ENCODE assay signal across 12 cellular contexts in genomic region chr10:115969591-115969990, GRCh38.
"Had no signal": no experiment of that assay in that cellular context is flagged by ENCODE, and none has a peak within 500 bp of the region (broad histone marks: within the 10 kb centered on the region; RNA-seq: fewer than 3 reads in every experiment).

No MANE protein-coding gene starts in this region.

- H3K27me3 Mint-ChIP-seq: activated CD4-positive, alpha-beta memory T cell treated with anti-CD3 and anti-CD28 coated beads for 36 hours; stimulated activated naive B cell treated with anti-CD40 and anti-IgM and Interleukin-4, amounts not matched to agents 10 μg/mL and 1 μg/mL and 100 μg/mL, for 72 hours; T-cell had no signal

- H3K4me3 Mint-ChIP-seq: activated CD4-positive, alpha-beta memory T cell treated with anti-CD3 and anti-CD28 coated beads for 36 hours; neural progenitor cell; stimulated activated naive B cell treated with anti-CD40 and anti-IgM and Interleukin-4, amounts not matched to agents 10 μg/mL and 1 μg/mL and 100 μg/mL, for 72 hours; T-cell had no signal

- H3K27ac Mint-ChIP-seq: activated CD4-positive, alpha-beta memory T cell treated with anti-CD3 and anti-CD28 coated beads for 36 hours; neural progenitor cell; stimulated activated naive B cell treated with anti-CD40 and anti-IgM and Interleukin-4, amounts not matched to agents 10 μg/mL and 1 μg/mL and 100 μg/mL, for 72 hours; T-cell had no signal

- DNase-seq: activated CD4-positive, alpha-beta memory T cell treated with anti-CD3 and anti-CD28 coated beads for 36 hours; activated CD4-positive, alpha-beta T cell treated with anti-CD3 and anti-CD28 coated beads for 1 hour; activated naive CD4-positive, alpha-beta T cell; aorta; dorsolateral prefrontal cortex; foreskin fibroblast; stimulated activated naive B cell treated with anti-CD40 and anti-IgM and Interleukin-4, amounts not matched to agents 10 μg/mL and 1 μg/mL and 100 μg/mL, for 72 hours; substantia nigra; T-cell; T1000; upper lobe of left lung had no signal

- H3K36me3 Mint-ChIP-seq: activated CD4-positive, alpha-beta memory T cell treated with anti-CD3 and anti-CD28 coated beads for 36 hours; neural progenitor cell; stimulated activated naive B cell treated with anti-CD40 and anti-IgM and Interleukin-4, amounts not matched to agents 10 μg/mL and 1 μg/mL and 100 μg/mL, for 72 hours; T-cell had no signal

- H3K4me1 Mint-ChIP-seq: stimulated activated naive B cell treated with anti-CD40 and anti-IgM and Interleukin-4, amounts not matched to agents 10 μg/mL and 1 μg/mL and 100 μg/mL, for 72 hours; T-cell had no signal

- ATAC-seq: stimulated activated naive B cell treated with anti-CD40 and anti-IgM and Interleukin-4, amounts not matched to agents 10 μg/mL and 1 μg/mL and 100 μg/mL, for 72 hours; T-cell had no signal
